18 cellular contexts compared by ENCODE assay signal in the genomic region with DNA sequence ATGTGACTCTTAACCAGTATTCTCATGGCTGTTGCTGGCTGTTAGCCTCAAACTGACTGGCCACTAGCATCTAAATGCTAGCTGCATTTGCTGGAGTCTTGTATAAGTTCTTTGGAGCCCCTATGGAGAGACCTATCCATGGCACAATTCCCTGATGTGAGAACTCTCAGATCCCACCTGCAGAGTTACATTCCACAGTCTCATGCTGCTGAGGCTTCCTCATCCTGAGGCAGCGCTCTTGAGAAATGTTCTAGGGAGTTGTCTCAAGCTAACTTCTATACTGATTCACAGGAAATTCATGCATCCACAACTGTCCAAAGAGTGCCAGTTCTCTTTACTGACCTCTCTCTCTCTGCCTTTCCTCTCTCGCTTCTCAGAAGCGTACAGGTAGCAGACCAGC.
"Had no signal": no experiment of that assay in that cellular context is flagged by ENCODE, and none has a peak within 500 bp of the region (broad histone marks: within the 10 kb centered on the region; RNA-seq: fewer than 3 reads in every experiment).

No MANE protein-coding gene starts in this region.

- H3K4me2 ChIP-seq: hepatocyte had no signal

- H3K4me1 ChIP-seq: pancreas, right lobe of liver had no signal

- H3K36me3 ChIP-seq: neutrophil, pancreas, right lobe of liver had no signal

- H2AFZ ChIP-seq: hepatocyte had no signal

- ATAC-seq: activated CD4-positive, alpha-beta T cell treated with anti-CD3 and anti-CD28 coated beads for 36 hours; left ventricle myocardium superior; naive thymus-derived CD8-positive, alpha-beta T cell; pancreas; right lobe of liver; stimulated activated naive CD8-positive, alpha-beta T cell treated with anti-CD3 and anti-CD28 coated beads, Interleukin-15, amount 100 ng/mL, for 72 hours had no signal

- H3K9me3 Mint-ChIP-seq: activated naive CD4-positive, alpha-beta T cell treated with anti-CD3 and anti-CD28 coated beads, Interleukin-2, amount 50 U/mL, for 24 hours; dendritic cell treated with granulocyte-macrophage colony-stimulating factor and Interleukin-4, amounts not matched to agents 40 ng/mL and 50 ng/mL, for 4 days; immature natural killer cell; stimulated activated naive CD8-positive, alpha-beta T cell treated with anti-CD3 and anti-CD28 coated beads, Interleukin-15, amount 100 ng/mL, for 72 hours had no signal

- H3K4me3 Mint-ChIP-seq: activated CD4-positive, alpha-beta T cell treated with anti-CD3 and anti-CD28 coated beads for 36 hours; activated naive CD4-positive, alpha-beta T cell treated with anti-CD3 and anti-CD28 coated beads, Interleukin-2, amount 50 U/mL, for 24 hours; dendritic cell treated with granulocyte-macrophage colony-stimulating factor and Interleukin-4, amounts not matched to agents 40 ng/mL and 50 ng/mL, for 4 days; immature natural killer cell; naive thymus-derived CD8-positive, alpha-beta T cell; stimulated activated naive CD8-positive, alpha-beta T cell treated with anti-CD3 and anti-CD28 coated beads, Interleukin-15, amount 100 ng/mL, for 72 hours; type B pancreatic cell had no signal

- H3K9me3 ChIP-seq: neutrophil, pancreas, right lobe of liver had no signal

- H3K4me3 ChIP-seq: hepatocyte, pancreas, right lobe of liver had no signal

- H3K79me2 ChIP-seq: hepatocyte had no signal

- H3K36me3 Mint-ChIP-seq: activated naive CD4-positive, alpha-beta T cell treated with anti-CD3 and anti-CD28 coated beads, Interleukin-2, amount 50 U/mL, for 24 hours; immature natural killer cell; naive thymus-derived CD8-positive, alpha-beta T cell had no signal

- H3K27me3 Mint-ChIP-seq: activated CD4-positive, alpha-beta T cell treated with anti-CD3 and anti-CD28 coated beads for 36 hours; activated naive CD4-positive, alpha-beta T cell treated with anti-CD3 and anti-CD28 coated beads, Interleukin-2, amount 50 U/mL, for 24 hours; naive thymus-derived CD8-positive, alpha-beta T cell; stimulated activated naive CD8-positive, alpha-beta T cell treated with anti-CD3 and anti-CD28 coated beads, Interleukin-15, amount 100 ng/mL, for 72 hours; type B pancreatic cell had no signal

- H3K27ac ChIP-seq: hepatocyte, neutrophil, pancreas, right lobe of liver had no signal

- H3K27me3 ChIP-seq: hepatocyte, neutrophil, pancreas, right lobe of liver had no signal

- H3K27ac Mint-ChIP-seq: activated CD4-positive, alpha-beta T cell treated with anti-CD3 and anti-CD28 coated beads for 36 hours; activated naive CD4-positive, alpha-beta T cell treated with anti-CD3 and anti-CD28 coated beads, Interleukin-2, amount 50 U/mL, for 24 hours; dendritic cell treated with granulocyte-macrophage colony-stimulating factor and Interleukin-4, amounts not matched to agents 40 ng/mL and 50 ng/mL, for 4 days; immature natural killer cell; naive thymus-derived CD8-positive, alpha-beta T cell; stimulated activated naive CD8-positive, alpha-beta T cell treated with anti-CD3 and anti-CD28 coated beads, Interleukin-15, amount 100 ng/mL, for 72 hours; type B pancreatic cell had no signal

- DNase-seq: activated CD4-positive, alpha-beta T cell treated with anti-CD3 and anti-CD28 coated beads for 36 hours; activated CD4-positive, alpha-beta T cell treated with anti-CD3 and anti-CD28 coated beads, Interleukin-2, amount 50 U/mL, for 48 hours; activated gamma-delta T cell; effector CD8-positive, alpha-beta T cell; immature natural killer cell; left ventricle myocardium superior; naive thymus-derived CD8-positive, alpha-beta T cell; pancreas; right lobe of liver; small intestine; stimulated activated CD4-positive, alpha-beta T cell treated with anti-CD3 and anti-CD28 coated beads, Interleukin-4, amount 100 ng/mL, for 1 hour; stimulated activated naive CD8-positive, alpha-beta T cell treated with anti-CD3 and anti-CD28 coated beads, Interleukin-15, amount 100 ng/mL, for 72 hours; SW 1271 had no signal

- H3K4me1 Mint-ChIP-seq: activated CD4-positive, alpha-beta T cell treated with anti-CD3 and anti-CD28 coated beads for 36 hours; activated naive CD4-positive, alpha-beta T cell treated with anti-CD3 and anti-CD28 coated beads, Interleukin-2, amount 50 U/mL, for 24 hours; immature natural killer cell; naive thymus-derived CD8-positive, alpha-beta T cell had no signal
